In genomic region chr19:7607212-7607873, GRCh38 we compare ENCODE assay signal across 30 cellular contexts. TPM values are rescaled to one million over a fixed set of nuclear protein-coding genes. Genes with fewer than 3 reads are reported as not detected.
"Had no signal": no experiment of that assay in that cellular context is flagged by ENCODE, and none has a peak within 500 bp of the region (broad histone marks: within the 10 kb centered on the region; RNA-seq: fewer than 3 reads in every experiment).

No MANE protein-coding gene starts in this region.

- H3K27me3 ChIP-seq: adrenal gland, body of pancreas, foreskin keratinocyte had no signal

- FAIRE-seq: colon had no signal

- H3K4me1 ChIP-seq: esophagus muscularis mucosa, foreskin keratinocyte, gastrocnemius medialis, heart left ventricle had no signal

- H3K36me3 ChIP-seq: adrenal gland, esophagus muscularis mucosa, gastrocnemius medialis, heart left ventricle, WERI-Rb-1 had no signal

- H3K9me3 ChIP-seq: adrenal gland, body of pancreas, esophagus muscularis mucosa, gastrocnemius medialis, heart left ventricle had no signal

- H3K4me3 ChIP-seq: adrenal gland, body of pancreas, esophagus muscularis mucosa, gastrocnemius medialis, heart left ventricle had no signal

- DNase-seq: activated B cell treated with CpG ODN at 0.5 μM for 24 hours; activated CD4-positive, alpha-beta T cell treated with anti-CD3 and anti-CD28 coated beads for 48 hours; activated CD4-positive, alpha-beta T cell treated with anti-CD3 and anti-CD28 coated beads, Interleukin-2, amount 50 U/mL, for 1 hour; activated CD4-positive, alpha-beta T cell treated with anti-CD3 and anti-CD28 coated beads, Interleukin-2, amount 50 U/mL, for 48 hours; activated CD8-positive, alpha-beta memory T cell treated with anti-CD3 and anti-CD28 coated beads for 24 hours; activated CD8-positive, alpha-beta memory T cell treated with anti-CD3 and anti-CD28 coated beads, Interleukin-2, amount 50 U/mL, for 4 hours; activated CD8-positive, alpha-beta T cell treated with anti-CD3 and anti-CD28 coated beads for 36 hours; activated effector memory CD4-positive, alpha-beta T cell treated with anti-CD3 and anti-CD28 coated beads, Interleukin-2, amount 50 U/mL, for 16 hours; activated naive CD4-positive, alpha-beta T cell treated with anti-CD3 and anti-CD28 coated beads for 36 hours; activated naive CD8-positive, alpha-beta T cell treated with anti-CD3 and anti-CD28 coated beads for 36 hours; activated T-cell treated with anti-CD3 and anti-CD28 coated beads, Interleukin-2, amount 50 U/mL, for 1 hour; activated T-cell treated with anti-CD3 and anti-CD28 coated beads, Interleukin-2, amount 50 U/mL, for 48 hours; adrenal gland; amygdala; aorta; body of pancreas; cortex of kidney; dermis blood vessel endothelial cell; effector CD4-positive, alpha-beta T cell; effector memory CD8-positive, alpha-beta T cell; erythroblast; foreskin keratinocyte; gastrocnemius medialis; glutamatergic neuron; heart left ventricle; T1000; WERI-Rb-1 had no signal

- H3K27ac ChIP-seq: adrenal gland, body of pancreas, esophagus muscularis mucosa, foreskin keratinocyte, gastrocnemius medialis, heart left ventricle, WERI-Rb-1 had no signal

RNA-seq across cellular contexts. Expression of gene CAMSAP3, which starts 11.7 kb away (rescaled TPM):
- total RNA-seq: aorta had no signal

RNA-seq across cellular contexts. Expression of gene PCP2, which starts 26.2 kb away (rescaled TPM):
- total RNA-seq: aorta, body of pancreas, chondrocyte, dermis blood vessel endothelial cell, esophagus muscularis mucosa, gastrocnemius medialis had no signal
- polyA plus RNA-seq: aorta, foreskin keratinocyte had no signal
